ENCODE assay signal across 27 cellular contexts in the genomic region with DNA sequence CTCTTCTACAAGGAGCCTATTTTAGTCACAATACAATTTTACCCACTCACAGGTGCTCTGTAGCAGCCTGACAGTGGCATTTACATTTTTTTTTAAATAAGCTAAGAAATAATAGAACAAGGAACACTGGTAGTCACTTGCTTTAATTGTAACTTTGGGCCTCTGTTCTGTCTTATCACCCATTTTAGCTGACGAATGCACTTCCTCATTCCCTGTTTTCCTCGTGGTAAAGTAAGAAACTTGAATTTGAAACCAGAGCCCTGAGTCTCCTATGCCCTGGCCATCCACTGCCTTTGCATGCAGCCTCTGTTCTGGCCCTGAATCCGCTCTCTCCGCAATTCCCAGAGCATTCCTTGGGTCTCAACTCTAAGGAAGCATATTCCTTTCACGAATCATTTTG.
"Had no signal": no experiment of that assay in that cellular context is flagged by ENCODE, and none has a peak within 500 bp of the region (broad histone marks: within the 10 kb centered on the region; RNA-seq: fewer than 3 reads in every experiment).

No MANE protein-coding gene starts in this region.

- H3K36me3 ChIP-seq: colonic mucosa, gastroesophageal sphincter, heart left ventricle, left lung, lower lobe of right lung, thoracic aorta, tibial nerve, upper lobe of left lung had no signal

- H3K79me2 ChIP-seq: hepatocyte had no signal

- DNase-seq: colonic mucosa; effector CD8-positive, alpha-beta T cell; endodermal cell; foreskin keratinocyte; heart left ventricle; left cardiac atrium; left lung; lower lobe of right lung; naive thymus-derived CD8-positive, alpha-beta T cell; nephron progenitor cell; nucleus accumbens; posterior cingulate gyrus; psoas muscle; right cardiac atrium; stimulated activated CD4-positive, alpha-beta T cell treated with anti-CD3 and anti-CD28 coated beads, Interleukin-15, amount 100 ng/mL, for 24 hours; stimulated activated CD4-positive, alpha-beta T cell treated with anti-CD3 and anti-CD28 coated beads, Interleukin-2, amount 100 ng/mL, for 48 hours; stimulated activated naive B cell treated with anti-CD40 and anti-IgM and Interleukin-4, amounts not matched to agents 10 μg/mL and 1 μg/mL and 100 μg/mL, for 72 hours; upper lobe of left lung had no signal

- H3K4me3 Mint-ChIP-seq: dendritic cell treated with granulocyte-macrophage colony-stimulating factor and Interleukin-4, amounts not matched to agents 40 ng/mL and 50 ng/mL, for 4 days; endodermal cell; nephron progenitor cell; stimulated activated naive B cell treated with anti-CD40 and anti-IgM and Interleukin-4, amounts not matched to agents 10 μg/mL and 1 μg/mL and 100 μg/mL, for 72 hours; stimulated activated naive CD8-positive, alpha-beta T cell treated with anti-CD3 and anti-CD28 coated beads, Interleukin-15, Interleukin-2, amounts not matched to agents 100 ng/mL and 50 ng/mL, for 24 hours had no signal

- H3K27ac ChIP-seq: colonic mucosa, epithelial cell of prostate, foreskin keratinocyte, gastroesophageal sphincter, heart left ventricle, hepatocyte, left lung, lower lobe of right lung, psoas muscle, skin epidermis, thoracic aorta, tibial nerve, upper lobe of left lung had no signal

- H3K4me2 ChIP-seq: hepatocyte had no signal

- H3K9me3 Mint-ChIP-seq: dendritic cell treated with granulocyte-macrophage colony-stimulating factor and Interleukin-4, amounts not matched to agents 40 ng/mL and 50 ng/mL, for 4 days; endodermal cell; nephron progenitor cell; stimulated activated naive CD8-positive, alpha-beta T cell treated with anti-CD3 and anti-CD28 coated beads, Interleukin-15, Interleukin-2, amounts not matched to agents 100 ng/mL and 50 ng/mL, for 24 hours had no signal

- ATAC-seq: esophagus mucosa; foreskin keratinocyte; gastroesophageal sphincter; heart left ventricle; left cardiac atrium; left lung; lower lobe of right lung; naive thymus-derived CD8-positive, alpha-beta T cell; psoas muscle; right cardiac atrium; stimulated activated naive B cell treated with anti-CD40 and anti-IgM and Interleukin-4, amounts not matched to agents 10 μg/mL and 1 μg/mL and 100 μg/mL, for 72 hours had no signal

- H3K27ac Mint-ChIP-seq: dendritic cell treated with granulocyte-macrophage colony-stimulating factor and Interleukin-4, amounts not matched to agents 40 ng/mL and 50 ng/mL, for 4 days; endodermal cell; naive thymus-derived CD8-positive, alpha-beta T cell; nephron progenitor cell; stimulated activated naive B cell treated with anti-CD40 and anti-IgM and Interleukin-4, amounts not matched to agents 10 μg/mL and 1 μg/mL and 100 μg/mL, for 72 hours; stimulated activated naive CD8-positive, alpha-beta T cell treated with anti-CD3 and anti-CD28 coated beads, Interleukin-15, Interleukin-2, amounts not matched to agents 100 ng/mL and 50 ng/mL, for 24 hours had no signal

- H2AFZ ChIP-seq: hepatocyte had no signal

- H3K4me1 Mint-ChIP-seq: naive thymus-derived CD8-positive, alpha-beta T cell; nephron progenitor cell; stimulated activated naive B cell treated with anti-CD40 and anti-IgM and Interleukin-4, amounts not matched to agents 10 μg/mL and 1 μg/mL and 100 μg/mL, for 72 hours had no signal

- H3K27me3 ChIP-seq: colonic mucosa, foreskin keratinocyte, gastroesophageal sphincter, heart left ventricle, hepatocyte, left lung, tibial nerve, upper lobe of left lung had no signal

- H3K9me3 ChIP-seq: colonic mucosa, lower lobe of right lung, psoas muscle, thoracic aorta, upper lobe of left lung had no signal

- H3K36me3 Mint-ChIP-seq: naive thymus-derived CD8-positive, alpha-beta T cell; stimulated activated naive B cell treated with anti-CD40 and anti-IgM and Interleukin-4, amounts not matched to agents 10 μg/mL and 1 μg/mL and 100 μg/mL, for 72 hours had no signal

- H3K27me3 Mint-ChIP-seq: dendritic cell treated with granulocyte-macrophage colony-stimulating factor and Interleukin-4, amounts not matched to agents 40 ng/mL and 50 ng/mL, for 4 days; stimulated activated naive B cell treated with anti-CD40 and anti-IgM and Interleukin-4, amounts not matched to agents 10 μg/mL and 1 μg/mL and 100 μg/mL, for 72 hours; stimulated activated naive CD8-positive, alpha-beta T cell treated with anti-CD3 and anti-CD28 coated beads, Interleukin-15, Interleukin-2, amounts not matched to agents 100 ng/mL and 50 ng/mL, for 24 hours had no signal

- H3K4me1 ChIP-seq: colonic mucosa, foreskin keratinocyte, gastroesophageal sphincter, heart left ventricle, left lung, lower lobe of right lung, psoas muscle, tibial nerve, upper lobe of left lung had no signal

- H3K4me3 ChIP-seq: colonic mucosa, gastroesophageal sphincter, heart left ventricle, hepatocyte, left lung, lower lobe of right lung, psoas muscle, skin epidermis, thoracic aorta, tibial nerve, upper lobe of left lung had no signal
